ENCODE assay signal across 8 cellular contexts in the genomic region with DNA sequence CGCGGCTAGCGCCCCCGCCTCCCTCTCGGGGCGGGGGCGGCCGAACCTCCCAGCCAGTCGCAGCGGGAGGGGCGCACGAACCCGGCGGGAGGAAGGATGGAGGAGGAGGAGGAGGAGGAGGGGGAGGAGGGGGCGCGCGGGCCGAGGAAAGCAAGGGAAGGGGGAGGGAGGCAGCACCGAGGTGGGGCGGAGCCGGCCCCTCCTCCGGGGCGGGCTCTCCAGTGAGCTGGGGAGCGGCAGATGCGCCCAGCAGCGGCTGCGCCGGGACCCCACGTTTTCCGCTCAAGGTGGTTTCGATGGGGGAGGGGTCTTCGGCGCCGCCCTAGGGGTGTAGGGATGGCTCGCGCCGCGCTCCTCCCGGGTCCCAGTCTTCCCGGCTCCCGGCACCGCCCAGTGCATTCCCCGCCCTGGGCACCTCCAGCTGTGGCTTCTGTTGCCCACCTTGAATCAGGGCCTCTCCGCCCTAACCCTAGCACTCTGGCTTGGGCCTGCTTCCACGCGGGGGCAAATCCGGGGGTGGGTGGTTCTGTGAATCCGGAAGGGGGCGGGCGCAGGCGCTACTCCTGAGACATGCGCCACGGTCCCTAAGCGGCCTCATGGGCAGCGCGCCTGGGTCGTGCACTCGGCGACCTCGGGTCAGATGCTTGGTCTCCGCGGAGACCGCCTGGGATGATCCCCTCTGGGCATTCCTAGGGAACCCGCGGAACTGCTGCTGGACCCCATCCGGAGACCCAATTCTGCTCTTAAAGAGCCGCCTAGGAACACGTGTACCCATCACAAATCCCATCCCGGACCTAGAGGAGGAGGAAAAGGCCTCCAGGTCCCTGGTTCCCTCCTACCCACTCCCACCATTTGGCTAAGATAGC. TPM values are rescaled to one million over a fixed set of nuclear protein-coding genes. Genes with fewer than 3 reads are reported as not detected.
A peak's percentile ranks its signal among the peaks of the same experiment; 100 is the strongest.
DNase-seq lines count a peak whose midpoint lies in the region; ATAC-seq, FAIRE-seq and TF ChIP-seq lines count a peak whose summit lies in the region.

A gene with protein sequence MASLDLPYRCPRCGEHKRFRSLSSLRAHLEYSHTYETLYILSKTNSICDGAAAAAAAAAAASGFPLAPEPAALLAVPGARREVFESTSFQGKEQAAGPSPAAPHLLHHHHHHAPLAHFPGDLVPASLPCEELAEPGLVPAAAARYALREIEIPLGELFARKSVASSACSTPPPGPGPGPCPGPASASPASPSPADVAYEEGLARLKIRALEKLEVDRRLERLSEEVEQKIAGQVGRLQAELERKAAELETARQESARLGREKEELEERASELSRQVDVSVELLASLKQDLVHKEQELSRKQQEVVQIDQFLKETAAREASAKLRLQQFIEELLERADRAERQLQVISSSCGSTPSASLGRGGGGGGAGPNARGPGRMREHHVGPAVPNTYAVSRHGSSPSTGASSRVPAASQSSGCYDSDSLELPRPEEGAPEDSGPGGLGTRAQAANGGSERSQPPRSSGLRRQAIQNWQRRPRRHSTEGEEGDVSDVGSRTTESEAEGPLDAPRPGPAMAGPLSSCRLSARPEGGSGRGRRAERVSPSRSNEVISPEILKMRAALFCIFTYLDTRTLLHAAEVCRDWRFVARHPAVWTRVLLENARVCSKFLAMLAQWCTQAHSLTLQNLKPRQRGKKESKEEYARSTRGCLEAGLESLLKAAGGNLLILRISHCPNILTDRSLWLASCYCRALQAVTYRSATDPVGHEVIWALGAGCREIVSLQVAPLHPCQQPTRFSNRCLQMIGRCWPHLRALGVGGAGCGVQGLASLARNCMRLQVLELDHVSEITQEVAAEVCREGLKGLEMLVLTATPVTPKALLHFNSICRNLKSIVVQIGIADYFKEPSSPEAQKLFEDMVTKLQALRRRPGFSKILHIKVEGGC (minus strand): TSS at position 183 of the 866 bp plus-strand sequence. CDS start 14,848 bp downstream, outside the sequence.

- DNase-seq in D721Med (ENCODE audit: insufficient read length, low spot score) (peak; percentile 70), SJCRH30 (peak; percentile 80 to 83), activated gamma-delta T cell treated with Interleukin-2 at 50 U/mL for 16 hours (peak; percentile 57), heart right ventricle (peak in 1 of 2 donors; percentile 40), sigmoid colon (peak; percentile 71), OCI-M2 (lab: John Stamatoyannopoulos, UW; ENCODE audit: unreplicated experiment) (no peak)

- peak within 1 kb of the TSS; percentile 93 for H3K4me3 ChIP-seq in SJCRH30
- peak within 1 kb of the TSS; percentile 46 to 81 (median 63) for H3K4me3 ChIP-seq in heart right ventricle
- peak within 1 kb of the TSS; percentile 46 to 78 (median 62) for H3K4me3 ChIP-seq in sigmoid colon

- H3K36me3 ChIP-seq in SJCRH30, result 0 out of 2 replicates have a peak, but pooled peaks cover 2% of the 10 kb centered on the region
- no peaks in the 10 kb centered on the region for H3K36me3 ChIP-seq in heart right ventricle
- H3K36me3 ChIP-seq in sigmoid colon, result no peaks in the 10 kb centered on the region

- H3K9me3 ChIP-seq in SJCRH30 (replicated peaks), result no peaks in the 10 kb centered on the region
- no peaks in the 10 kb centered on the region for H3K9me3 ChIP-seq in heart right ventricle
- no peaks in the 10 kb centered on the region for H3K9me3 ChIP-seq in sigmoid colon

- whole genome bisulfite sequencing in heart right ventricle, 2 donors, result 1% methylated on average over 49 to 69 of the region's 69 CpGs
- 1 to 3% methylated on average over 69 of the region's 69 CpGs for WGBS in sigmoid colon, 2 donors

- no peak for FAIRE-seq in D721Med (lab: Jason Lieb, UNC)

- peak; percentile 81 for ATAC-seq in GM19455 (IDR thresholded peaks at IDR 0.05; ENCODE audit: unreplicated experiment)
- peak; percentile 52 for ATAC-seq in HG03565 (IDR thresholded peaks at IDR 0.05; ENCODE audit: unreplicated experiment)
- ATAC-seq in heart right ventricle, result peak; percentile 48 to 74 (median 70)

- TF ChIP-seq POLR2A in sigmoid colon (IDR thresholded peaks at IDR 0.05), result no peak

- H3K27ac ChIP-seq in SJCRH30, result peak within 1 kb of the TSS; percentile 58
- peak within 1 kb of the TSS in 2 of 10 donors; percentile 4 to 71 for H3K27ac ChIP-seq in heart right ventricle
- no peak within 1 kb of the TSS for H3K27ac ChIP-seq in sigmoid colon

- TF ChIP-seq CTCF in D721Med (IDR thresholded peaks at IDR 0.05; ENCODE audit: insufficient read depth, missing control alignments) (no peak), heart right ventricle (IDR thresholded peaks at IDR 0.05) (no peak), sigmoid colon (IDR thresholded peaks at IDR 0.05) (no peak)

- intact Hi-C loops in heart right ventricle (cut with DNase I) (no loop called here), sigmoid colon (cut with DNase I) (no loop called here)

- H3K4me1 ChIP-seq in SJCRH30 (no peaks in the 10 kb centered on the region), heart right ventricle (peaks cover 0 to 22% (median 15%) of the 10 kb centered on the region in 9 donors), sigmoid colon (peaks cover 0 to 23% (median 18%) of the 10 kb centered on the region in 4 donors)

- TF ChIP-seq EP300 in sigmoid colon (IDR thresholded peaks at IDR 0.05), result no peak

- H3K27me3 ChIP-seq in SJCRH30 (no peaks in the 10 kb centered on the region), heart right ventricle (peaks cover 6 to 58% (median 45%) of the 10 kb centered on the region in 7 donors), sigmoid colon (peaks cover 0 to 54% (median 14%) of the 10 kb centered on the region in 3 donors)

RNA-seq across cellular contexts. Expression of the gene that starts here (rescaled TPM):
- 12.0 and 14.2 TPM in 2 replicates for total RNA-seq in SJCRH30 (2014; rRNA removed; shearing (Covaris generic))
- total RNA-seq in heart right ventricle, result 1 to 10 TPM in 3 of 10 donors, under 1 TPM in 7; 0.57 to 1.8 (median 0.80) TPM
- polyA plus RNA-seq in heart right ventricle, result under 1 TPM; 0.12 to 0.51 TPM
- total RNA-seq in sigmoid colon, result 1 to 10 TPM in 3 of 4 donors, under 1 TPM in 1; 0.55 to 2.9 (median 2.3) TPM
- polyA plus RNA-seq in sigmoid colon, result 1 to 10 TPM in 1 of 3 donors, under 1 TPM in 2; under 0.01 to 4.4 (median 0.46) TPM
